In the genomic region with DNA sequence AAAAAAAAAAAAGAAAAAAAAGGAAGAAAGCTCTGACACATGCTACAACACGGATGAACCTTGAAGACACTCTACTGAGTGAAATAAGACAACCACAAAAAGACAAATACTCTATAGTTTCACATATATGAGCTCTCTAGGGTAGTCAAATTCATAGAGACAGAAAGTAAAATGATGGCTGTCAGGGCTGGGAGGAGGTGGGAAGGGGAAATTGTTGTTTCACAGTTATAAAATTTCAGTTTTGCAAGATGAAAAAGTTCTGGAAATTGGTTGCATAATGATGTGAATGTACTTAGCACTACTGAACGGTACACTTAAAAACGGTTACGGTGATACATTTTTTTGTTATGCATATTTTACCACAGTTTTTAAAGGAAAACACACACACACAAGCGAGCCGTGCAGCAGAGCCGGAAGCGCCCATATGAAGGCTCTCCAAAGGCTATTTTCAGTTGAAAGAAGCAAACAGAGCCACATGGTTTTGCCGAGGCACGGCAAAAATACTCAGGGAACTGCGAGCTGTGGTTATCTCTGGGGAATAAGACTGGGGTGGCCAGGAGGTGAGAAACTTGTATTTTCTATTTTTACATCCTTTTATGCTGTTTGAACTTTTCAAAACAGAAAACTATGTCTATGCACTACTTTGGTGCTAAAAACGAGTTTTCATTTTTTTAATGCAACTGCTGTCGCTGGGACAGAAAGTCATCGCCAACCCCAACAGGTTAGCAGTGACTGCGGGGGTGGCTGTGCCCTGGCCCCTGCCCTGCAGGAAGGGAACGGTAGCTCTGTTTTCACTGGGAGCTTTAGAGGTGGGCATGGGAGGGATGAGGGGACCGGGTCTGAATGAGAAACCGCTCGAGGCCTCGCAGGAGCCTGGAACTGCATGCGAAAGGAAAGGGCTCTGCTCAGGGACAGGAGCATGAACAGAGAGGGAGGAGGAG, we compare ENCODE assay signal across 8 cellular contexts.
DNase-seq lines count a peak whose midpoint lies in the region; ATAC-seq and TF ChIP-seq lines count a peak whose summit lies in the region.

No MANE protein-coding gene starts in this region.

- H3K4me3 ChIP-seq in SU-DHL-6 (ENCODE audit: insufficient read depth, low read length, poor library complexity, severe bottlenecking) (no peak overlapping the region), stomach (no peak overlapping the region), HAP-1 (no peak overlapping the region)

- H3K27me3 ChIP-seq in SU-DHL-6 (ENCODE audit: low read length), result no peaks in the 10 kb centered on the region
- H3K27me3 ChIP-seq in stomach, result no peaks in the 10 kb centered on the region
- no peaks in the 10 kb centered on the region for H3K27me3 ChIP-seq in HAP-1 (ENCODE audit: low read depth)

- peak overlapping the region; percentile 24 for H3K4me2 ChIP-seq in SU-DHL-6 (ENCODE audit: low read depth, low read length, poor library complexity, severe bottlenecking)

- no peaks in the 10 kb centered on the region for H3K79me2 ChIP-seq in SU-DHL-6 (ENCODE audit: insufficient read depth, low read length)

- H3K36me3 ChIP-seq in SU-DHL-6 (ENCODE audit: low read length) (no peaks in the 10 kb centered on the region), stomach (no peaks in the 10 kb centered on the region), HAP-1 (replicated peaks) (no peaks in the 10 kb centered on the region)

- no peaks in the 10 kb centered on the region for H3K9me2 ChIP-seq in SU-DHL-6 (replicated peaks; ENCODE audit: insufficient read depth, low read length)

- in situ Hi-C loops in HAP-1 (cut with MboI; ENCODE audit: low sequenced_read_pairs), result no loop called here

- intact Hi-C loops in stomach (cut with DNase I; ENCODE audit: low total_unique reads), result no loop called here

- no peak overlapping the region for H2AFZ ChIP-seq in SU-DHL-6 (ENCODE audit: low read depth, low read length, severe bottlenecking)

- no peak for TF ChIP-seq POLR2A in stomach (IDR thresholded peaks at IDR 0.05)

- no peak for TF ChIP-seq EP300 in stomach (IDR thresholded peaks at IDR 0.05)

- peaks cover 0 to 7% (median 0%) of the 10 kb centered on the region in 4 donors for H3K4me1 ChIP-seq in stomach
- no peaks in the 10 kb centered on the region for H3K4me1 ChIP-seq in HAP-1

- WGBS in stomach, 5 donors, result 65 to 75% (median 72%) methylated on average over 21 of the region's 21 CpGs

- no peaks in the 10 kb centered on the region for H3K9me3 ChIP-seq in SU-DHL-6 (ENCODE audit: insufficient read depth, low read length)
- H3K9me3 ChIP-seq in stomach, result no peaks in the 10 kb centered on the region
- no peaks in the 10 kb centered on the region for H3K9me3 ChIP-seq in HAP-1

- no peaks in the 10 kb centered on the region for H3F3A ChIP-seq in SU-DHL-6 (ENCODE audit: insufficient read depth)

- peak; percentile 52 for DNase-seq in activated effector memory CD4-positive, alpha-beta T cell treated with anti-CD3 and anti-CD28 coated beads, Interleukin-2, amount 50 U/mL, for 16 hours
- no peak for DNase-seq in activated effector memory CD4-positive, alpha-beta T cell treated with Interleukin-2 at 50 U/mL for 16 hours
- DNase-seq in stomach, result peak; percentile 13
- DNase-seq in OCI-M1 (lab: John Stamatoyannopoulos, UW), result no peak
- no peak for DNase-seq in HAP-1 (ENCODE audit: low spot score in 2 of 2)

- peak; percentile 67 for ATAC-seq in HG03025 (IDR thresholded peaks at IDR 0.05; ENCODE audit: low FRiP score, unreplicated experiment)
- no peak for ATAC-seq in GM19328 (IDR thresholded peaks at IDR 0.05; ENCODE audit: unreplicated experiment)

- H3K9ac ChIP-seq in SU-DHL-6 (ENCODE audit: low read length), result no peak overlapping the region

- TF ChIP-seq CTCF in SU-DHL-6 (IDR thresholded peaks at IDR 0.05; ENCODE audit: insufficient read depth, low read length, poor library complexity, severe bottlenecking), result no peak
- no peak for TF ChIP-seq CTCF in stomach (IDR thresholded peaks at IDR 0.05)

- no peak overlapping the region for H3K27ac ChIP-seq in SU-DHL-6 (ENCODE audit: low read depth, low read length)
- H3K27ac ChIP-seq in stomach, result no peak overlapping the region

- no peaks in the 10 kb centered on the region for H4K20me1 ChIP-seq in SU-DHL-6 (ENCODE audit: low read depth, low read length)

Comparison
In these comparisons a context has a peak if more than half of its experiments do, and no peak if none do; other contexts are left out.
1. DNase-seq: peak in activated effector memory CD4-positive, alpha-beta T cell treated with anti-CD3 and anti-CD28 coated beads, Interleukin-2, amount 50 U/mL, for 16 hours (single experiment) and stomach (single experiment); none in activated effector memory CD4-positive, alpha-beta T cell treated with Interleukin-2 at 50 U/mL for 16 hours (single experiment), OCI-M1 (single experiment) and HAP-1 (0 of 2).